Comparison of ENCODE assay signal across 14 cellular contexts in genomic region chr5:2642684-2643325, GRCh38.
"Had no signal": no experiment of that assay in that cellular context is flagged by ENCODE, and none has a peak within 500 bp of the region (broad histone marks: within the 10 kb centered on the region; RNA-seq: fewer than 3 reads in every experiment).

No MANE protein-coding gene starts in this region.

- H3K9me3 ChIP-seq: colonic mucosa, neutrophil, right atrium auricular region had no signal

- ATAC-seq: left colon had no signal

- DNase-seq: colonic mucosa; effector CD4-positive, alpha-beta T cell; endodermal cell; foreskin melanocyte; head of caudate nucleus; left colon; mesendoderm; naive B cell; small intestine; stimulated activated CD4-positive, alpha-beta T cell treated with anti-CD3 and anti-CD28 coated beads, Interleukin-12 subunit alpha, Interleukin-12 subunit beta, amount 100 ng/mL, for 4 hours; stimulated activated naive CD4-positive, alpha-beta T cell treated with Interleukin-2 at 50 U/mL for 16 hours had no signal

- H3K4me3 ChIP-seq: colonic mucosa, hepatocyte, right atrium auricular region had no signal

- H3K4me2 ChIP-seq: hepatocyte had no signal

- H3K27me3 ChIP-seq: colonic mucosa, hepatocyte, neutrophil, right atrium auricular region had no signal

- H3K79me2 ChIP-seq: hepatocyte had no signal

- H2AFZ ChIP-seq: hepatocyte had no signal

- H3K36me3 ChIP-seq: colonic mucosa, neutrophil, right atrium auricular region had no signal

- H3K27ac ChIP-seq: colonic mucosa, hepatocyte, neutrophil, right atrium auricular region had no signal

- H3K4me1 ChIP-seq: colonic mucosa, right atrium auricular region had no signal
